Comparison of ENCODE assay signal across 26 cellular contexts in the genomic region with DNA sequence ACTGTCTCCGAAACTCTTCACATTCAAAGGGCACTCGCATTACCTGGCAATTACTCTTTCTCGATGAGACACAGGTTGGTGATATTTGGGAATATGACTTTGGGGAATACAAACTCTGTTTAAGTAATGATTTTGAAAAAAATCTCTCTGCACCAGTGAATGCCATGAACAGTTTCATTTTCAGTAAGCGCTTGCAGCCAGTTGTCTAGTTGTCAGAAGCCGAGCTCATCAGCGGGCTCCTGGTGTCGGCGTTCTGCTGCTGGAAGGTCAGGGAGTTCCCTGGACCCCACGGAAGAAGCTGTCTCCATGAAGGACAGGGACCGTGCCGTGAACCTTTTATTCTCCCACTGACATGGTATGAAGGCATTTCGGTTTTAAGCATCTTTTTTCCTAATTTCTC.
"Had no signal": no experiment of that assay in that cellular context is flagged by ENCODE, and none has a peak within 500 bp of the region (broad histone marks: within the 10 kb centered on the region; RNA-seq: fewer than 3 reads in every experiment).

No MANE protein-coding gene starts in this region.

- H3K27ac ChIP-seq: epithelial cell of prostate, esophagus squamous epithelium, gastrocnemius medialis, neural progenitor cell, parathyroid adenoma, right atrium auricular region, testis, uterus had no signal

- H3K27ac Mint-ChIP-seq: activated CD4-positive, alpha-beta T cell treated with anti-CD3 and anti-CD28 coated beads for 36 hours; activated naive CD4-positive, alpha-beta T cell treated with anti-CD3 and anti-CD28 coated beads for 36 hours; activated naive CD8-positive, alpha-beta T cell treated with anti-CD3 and anti-CD28 coated beads for 36 hours; activated T-helper 1 cell treated with anti-CD3 and anti-CD28 coated beads, Interleukin-12 subunit alpha, Interleukin-12 subunit beta, Interleukin-2, Interleukin-4 antibody, amounts not matched to agents 30 ng/mL and 10 ng/mL and 1 ng/mL, durations not matched to agents 14 hours and 24 hours and 36 hours; dendritic cell treated with granulocyte-macrophage colony-stimulating factor and Interleukin-4, amounts not matched to agents 40 ng/mL and 50 ng/mL, for 4 days; natural killer cell; neural progenitor cell had no signal

- H3K9me3 ChIP-seq: esophagus squamous epithelium, gastrocnemius medialis, right atrium auricular region, spleen, testis, uterus had no signal

- H3K4me1 Mint-ChIP-seq: activated CD4-positive, alpha-beta T cell treated with anti-CD3 and anti-CD28 coated beads for 36 hours; activated naive CD8-positive, alpha-beta T cell treated with anti-CD3 and anti-CD28 coated beads for 36 hours; central memory CD8-positive, alpha-beta T cell had no signal

- H3K4me1 ChIP-seq: gastrocnemius medialis, parathyroid adenoma, uterus had no signal

- H3K79me2 ChIP-seq: parathyroid adenoma had no signal

- DNase-seq: activated CD4-positive, alpha-beta T cell treated with anti-CD3 and anti-CD28 coated beads for 36 hours; activated CD4-positive, CD25-positive, alpha-beta regulatory T cell; activated effector memory CD4-positive, alpha-beta T cell treated with anti-CD3 and anti-CD28 coated beads, Interleukin-2, amount 50 U/mL, for 16 hours; activated naive CD4-positive, alpha-beta T cell treated with anti-CD3 and anti-CD28 coated beads for 36 hours; activated naive CD8-positive, alpha-beta T cell treated with anti-CD3 and anti-CD28 coated beads for 36 hours; activated T-cell treated with anti-CD3 and anti-CD28 coated beads, Interleukin-2, amount 50 U/mL, for 1 hour; effector CD4-positive, alpha-beta T cell; esophagus squamous epithelium; gastrocnemius medialis; glutamatergic neuron; islet precursor cell; mammary epithelial cell; natural killer cell; occipital lobe; spleen; stimulated activated naive CD4-positive, alpha-beta T cell; testis; trophoblast cell; uterus had no signal

- H3K9me3 Mint-ChIP-seq: activated naive CD4-positive, alpha-beta T cell treated with anti-CD3 and anti-CD28 coated beads for 36 hours; activated naive CD8-positive, alpha-beta T cell treated with anti-CD3 and anti-CD28 coated beads for 36 hours; activated T-helper 1 cell treated with anti-CD3 and anti-CD28 coated beads, Interleukin-12 subunit alpha, Interleukin-12 subunit beta, Interleukin-2, Interleukin-4 antibody, amounts not matched to agents 30 ng/mL and 10 ng/mL and 1 ng/mL, durations not matched to agents 14 hours and 24 hours and 36 hours; central memory CD8-positive, alpha-beta T cell; dendritic cell treated with granulocyte-macrophage colony-stimulating factor and Interleukin-4, amounts not matched to agents 40 ng/mL and 50 ng/mL, for 4 days; natural killer cell; neural progenitor cell had no signal

- H3K27me3 ChIP-seq: esophagus squamous epithelium, gastrocnemius medialis, neural progenitor cell, right atrium auricular region, testis, uterus had no signal

- H3K36me3 ChIP-seq: esophagus squamous epithelium, gastrocnemius medialis, neural progenitor cell, right atrium auricular region, spleen, uterus had no signal

- H3K27me3 Mint-ChIP-seq: dendritic cell treated with granulocyte-macrophage colony-stimulating factor and Interleukin-4, amounts not matched to agents 40 ng/mL and 50 ng/mL, for 4 days had no signal

- H2AFZ ChIP-seq: neural progenitor cell, parathyroid adenoma had no signal

- H3K4me3 Mint-ChIP-seq: activated CD4-positive, alpha-beta T cell treated with anti-CD3 and anti-CD28 coated beads for 36 hours; activated naive CD4-positive, alpha-beta T cell treated with anti-CD3 and anti-CD28 coated beads for 36 hours; activated naive CD8-positive, alpha-beta T cell treated with anti-CD3 and anti-CD28 coated beads for 36 hours; activated T-helper 1 cell treated with anti-CD3 and anti-CD28 coated beads, Interleukin-12 subunit alpha, Interleukin-12 subunit beta, Interleukin-2, Interleukin-4 antibody, amounts not matched to agents 30 ng/mL and 10 ng/mL and 1 ng/mL, durations not matched to agents 14 hours and 24 hours and 36 hours; central memory CD8-positive, alpha-beta T cell; dendritic cell treated with granulocyte-macrophage colony-stimulating factor and Interleukin-4, amounts not matched to agents 40 ng/mL and 50 ng/mL, for 4 days; natural killer cell; neural progenitor cell had no signal

- H3K9ac ChIP-seq: neural progenitor cell, parathyroid adenoma had no signal

- H3K4me2 ChIP-seq: neural progenitor cell had no signal

- H3K4me3 ChIP-seq: esophagus squamous epithelium, gastrocnemius medialis, neural progenitor cell, right atrium auricular region, testis, uterus had no signal

- ATAC-seq: activated CD4-positive, alpha-beta T cell treated with anti-CD3 and anti-CD28 coated beads for 36 hours; gastrocnemius medialis; natural killer cell had no signal

- H3K36me3 Mint-ChIP-seq: activated naive CD8-positive, alpha-beta T cell treated with anti-CD3 and anti-CD28 coated beads for 36 hours; natural killer cell; neural progenitor cell had no signal
